In genomic region chr15:92409006-92409405, GRCh38 we compare ENCODE assay signal across 23 cellular contexts. TPM values are rescaled to one million over a fixed set of nuclear protein-coding genes. Genes with fewer than 3 reads are reported as not detected.
"Had no signal": no experiment of that assay in that cellular context is flagged by ENCODE, and none has a peak within 500 bp of the region (broad histone marks: within the 10 kb centered on the region; RNA-seq: fewer than 3 reads in every experiment).

No MANE protein-coding gene starts in this region.

- H3K9me3 Mint-ChIP-seq: memory B cell; naive thymus-derived CD4-positive, alpha-beta T cell; nephron progenitor cell; type B pancreatic cell had no signal

- H3K36me3 Mint-ChIP-seq: memory B cell; naive thymus-derived CD4-positive, alpha-beta T cell had no signal

- H3K4me1 Mint-ChIP-seq: memory B cell; naive thymus-derived CD4-positive, alpha-beta T cell had no signal

- H2AFZ ChIP-seq: hepatocyte had no signal

- ATAC-seq: foreskin keratinocyte; left cardiac atrium; lower lobe of right lung; naive thymus-derived CD4-positive, alpha-beta T cell had no signal

- H3K27me3 ChIP-seq: colonic mucosa, foreskin keratinocyte, right atrium auricular region had no signal

- H3K36me3 ChIP-seq: colonic mucosa, left ventricle myocardium inferior, lower lobe of right lung, right atrium auricular region, stomach had no signal

- H3K27ac Mint-ChIP-seq: memory B cell; naive thymus-derived CD4-positive, alpha-beta T cell; type B pancreatic cell had no signal

- H3K27ac ChIP-seq: colonic mucosa, foreskin keratinocyte, hepatocyte, left ventricle myocardium inferior, lower lobe of right lung, right atrium auricular region, stomach had no signal

- H3K4me2 ChIP-seq: hepatocyte had no signal

- H3K4me3 Mint-ChIP-seq: memory B cell; naive thymus-derived CD4-positive, alpha-beta T cell; nephron progenitor cell; type B pancreatic cell had no signal

- H3K4me1 ChIP-seq: colonic mucosa, foreskin keratinocyte, left ventricle myocardium inferior, lower lobe of right lung, right atrium auricular region, stomach had no signal

- H3K9me3 ChIP-seq: colonic mucosa, left ventricle myocardium inferior, lower lobe of right lung, right atrium auricular region, stomach had no signal

- FAIRE-seq: endothelial cell of umbilical vein, kidney, small intestine, urothelium cell line had no signal

- H3K27me3 Mint-ChIP-seq: type B pancreatic cell had no signal

- H3K4me3 ChIP-seq: colonic mucosa, hepatocyte, left ventricle myocardium inferior, lower lobe of right lung, right atrium auricular region, stomach had no signal

- DNase-seq: colonic mucosa; dermis blood vessel endothelial cell; erythroblast; foreskin keratinocyte; head of caudate nucleus; kidney; left cardiac atrium; left ventricle myocardium inferior; lower lobe of right lung; naive thymus-derived CD4-positive, alpha-beta T cell; nephron progenitor cell; posterior cingulate gyrus; small intestine; stimulated activated CD4-positive, alpha-beta T cell treated with anti-CD3 and anti-CD28 coated beads, Interleukin-12 subunit alpha, Interleukin-12 subunit beta, amount 100 ng/mL, for 4 hours; stimulated activated naive CD4-positive, alpha-beta T cell; stomach had no signal

RNA-seq across cellular contexts. Expression of gene ST8SIA2, which starts 15.3 kb away (rescaled TPM):
- total RNA-seq: lower lobe of right lung; naive thymus-derived CD4-positive, alpha-beta T cell; pulmonary artery endothelial cell had no signal
- polyA plus RNA-seq: naive thymus-derived CD4-positive, alpha-beta T cell; stomach had no signal
